Comparison of ENCODE assay signal across 22 cellular contexts in the genomic region with DNA sequence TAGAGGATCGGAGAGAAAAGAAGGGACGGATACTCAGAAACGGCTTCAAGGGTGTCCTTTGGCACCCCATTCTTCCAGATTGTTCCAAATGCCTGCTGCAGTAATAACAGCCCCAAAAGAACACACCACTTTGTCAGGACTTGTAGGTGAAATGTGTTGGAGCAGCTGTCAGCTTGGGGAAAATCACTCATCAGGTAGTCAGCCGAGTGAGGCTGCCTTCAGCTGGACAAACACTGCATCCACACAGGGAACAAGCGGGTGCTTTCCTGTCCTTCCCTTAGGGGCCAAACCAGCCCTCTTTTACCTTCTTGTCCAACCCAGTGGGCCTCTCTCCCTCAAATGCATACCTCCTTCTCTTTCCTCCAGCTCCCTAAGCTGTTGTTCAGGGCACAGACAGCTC. TPM values are rescaled to one million over a fixed set of nuclear protein-coding genes. Genes with fewer than 3 reads are reported as not detected.
DNase-seq lines count a peak whose midpoint lies in the region; ATAC-seq and TF ChIP-seq lines count a peak whose summit lies in the region.
"Had no signal": no experiment of that assay in that cellular context is flagged by ENCODE, and none has a peak within 500 bp of the region (broad histone marks: within the 10 kb centered on the region; RNA-seq: fewer than 3 reads in every experiment).

No MANE protein-coding gene starts in this region.

- H3K27ac Mint-ChIP-seq in naive thymus-derived CD8-positive, alpha-beta T cell, result peak overlapping the region in 1 of 10 donors; percentile 40
- H3K27ac Mint-ChIP-seq: activated naive CD8-positive, alpha-beta T cell treated with anti-CD3 and anti-CD28 coated beads, Interleukin-2, amount 50 U/mL, for 24 hours; activated T-helper 17 cell treated with anti-CD3 and anti-CD28 coated beads, Interleukin-2, amount 50 U/mL, for 72 hours; immature natural killer cell; natural killer cell treated with Interleukin-12 subunit alpha and Interleukin-12 subunit beta and Interleukin-15 and Interleukin-18, amount 100 ng/mL, for 72 hours had no signal

- H3K36me3 ChIP-seq in right atrium auricular region, result no peaks in the 10 kb centered on the region
- H3K36me3 ChIP-seq: cardiac muscle cell, SJCRH30 had no signal

- H3K27me3 Mint-ChIP-seq in naive thymus-derived CD8-positive, alpha-beta T cell, result peaks cover 4 to 17% (median 11%) of the 10 kb centered on the region in 5 donors

- intact Hi-C loops in Right ventricle myocardium superior (cut with DNase I) (no loop called here), right cardiac atrium (cut with DNase I) (no loop called here)

- POLR2A ChIA-PET in naive thymus-derived CD8-positive, alpha-beta T cell (lab: Charles Lee), result no interaction called here

- no peak for DNase-seq in Right ventricle myocardium superior
- no peak for DNase-seq in right atrium auricular region (ENCODE audit: low spot score)
- DNase-seq in right cardiac atrium, result no peak
- DNase-seq in naive thymus-derived CD8-positive, alpha-beta T cell, result no peak
- no peak for DNase-seq in pons (ENCODE audit: low spot score)
- DNase-seq: ACHN; activated naive CD8-positive, alpha-beta T cell treated with anti-CD3 and anti-CD28 coated beads, Interleukin-2, amount 50 U/mL, for 24 hours; DMS79 treated with DMSO at 0.1 percent for 48 hours; effector CD4-positive, alpha-beta T cell; head of caudate nucleus; NCI-H187; SJCRH30; stimulated activated CD4-positive, alpha-beta T cell treated with anti-CD3 and anti-CD28 coated beads, Interleukin-15, amount 100 ng/mL, for 24 hours; stimulated activated naive CD4-positive, alpha-beta T cell treated with Interleukin-2 at 50 U/mL for 16 hours; T-helper 2 cell had no signal

- 68% methylated on average over 5 of the region's 5 CpGs for WGBS in right cardiac atrium

- H3K27me3 ChIP-seq in right atrium auricular region (no peaks in the 10 kb centered on the region), right cardiac atrium (ENCODE audit: control insufficient read depth, insufficient read depth) (no peaks in the 10 kb centered on the region)
- H3K27me3 ChIP-seq: cardiac muscle cell, SJCRH30 had no signal

- H3K4me1 Mint-ChIP-seq in naive thymus-derived CD8-positive, alpha-beta T cell, result peaks cover 0 to 63% (median 2%) of the 10 kb centered on the region in 4 donors
- H3K4me1 Mint-ChIP-seq: activated T-helper 17 cell treated with anti-CD3 and anti-CD28 coated beads, Interleukin-2, amount 50 U/mL, for 72 hours had no signal

- no peaks in the 10 kb centered on the region for H3K9me3 Mint-ChIP-seq in naive thymus-derived CD8-positive, alpha-beta T cell
- H3K9me3 Mint-ChIP-seq: activated naive CD8-positive, alpha-beta T cell treated with anti-CD3 and anti-CD28 coated beads, Interleukin-2, amount 50 U/mL, for 24 hours; activated T-helper 17 cell treated with anti-CD3 and anti-CD28 coated beads, Interleukin-2, amount 50 U/mL, for 72 hours; immature natural killer cell; natural killer cell treated with Interleukin-12 subunit alpha and Interleukin-12 subunit beta and Interleukin-15 and Interleukin-18, amount 100 ng/mL, for 72 hours had no signal

- H3K4me3 Mint-ChIP-seq in naive thymus-derived CD8-positive, alpha-beta T cell, result no peak overlapping the region
- H3K4me3 Mint-ChIP-seq: activated naive CD8-positive, alpha-beta T cell treated with anti-CD3 and anti-CD28 coated beads, Interleukin-2, amount 50 U/mL, for 24 hours; activated T-helper 17 cell treated with anti-CD3 and anti-CD28 coated beads, Interleukin-2, amount 50 U/mL, for 72 hours; natural killer cell treated with Interleukin-12 subunit alpha and Interleukin-12 subunit beta and Interleukin-15 and Interleukin-18, amount 100 ng/mL, for 72 hours had no signal

- H3K36me3 Mint-ChIP-seq in naive thymus-derived CD8-positive, alpha-beta T cell, result no peaks in the 10 kb centered on the region
- H3K36me3 Mint-ChIP-seq: immature natural killer cell; natural killer cell treated with Interleukin-12 subunit alpha and Interleukin-12 subunit beta and Interleukin-15 and Interleukin-18, amount 100 ng/mL, for 72 hours had no signal

- H3K27ac ChIP-seq in right atrium auricular region (no peak overlapping the region), angular gyrus (ENCODE audit: low read depth, low read length) (peak overlapping the region; percentile 17), right cardiac atrium (ENCODE audit: low read length) (peak overlapping the region; percentile 2)
- H3K27ac ChIP-seq: cardiac muscle cell, SJCRH30 had no signal

- ATAC-seq in Right ventricle myocardium superior (ENCODE audit: poor library complexity), result peak; percentile 75
- ATAC-seq in right cardiac atrium, result peak; percentile 24 to 52
- ATAC-seq in naive thymus-derived CD8-positive, alpha-beta T cell, result no peak
- no peak for ATAC-seq in HG02571 (IDR thresholded peaks at IDR 0.05; ENCODE audit: unreplicated experiment)
- no peak for ATAC-seq in GM21360 (IDR thresholded peaks at IDR 0.05; ENCODE audit: unreplicated experiment)
- ATAC-seq: activated T-helper 17 cell treated with anti-CD3 and anti-CD28 coated beads, Interleukin-2, amount 50 U/mL, for 72 hours; natural killer cell treated with Interleukin-12 subunit alpha and Interleukin-12 subunit beta and Interleukin-15 and Interleukin-18, amount 100 ng/mL, for 72 hours had no signal

- H3K9me3 ChIP-seq in right atrium auricular region (no peaks in the 10 kb centered on the region), right cardiac atrium (ENCODE audit: control insufficient read depth, low read length) (no peaks in the 10 kb centered on the region)
- H3K9me3 ChIP-seq: SJCRH30 had no signal

- H3K4me1 ChIP-seq in right atrium auricular region (peaks cover 0 to 20% of the 10 kb centered on the region in 2 donors), right cardiac atrium (ENCODE audit: control insufficient read depth, insufficient read depth, low read length) (peaks cover 6% of the 10 kb centered on the region)
- H3K4me1 ChIP-seq: SJCRH30 had no signal

- no peak overlapping the region for H3K4me3 ChIP-seq in right atrium auricular region
- no peak overlapping the region for H3K4me3 ChIP-seq in right cardiac atrium (ENCODE audit: low read length)
- H3K4me3 ChIP-seq: cardiac muscle cell, SJCRH30 had no signal

- TF ChIP-seq CTCF in right atrium auricular region (IDR thresholded peaks at IDR 0.05), result no peak

RNA-seq across cellular contexts. Expression of gene BCL11A, which starts 48.2 kb away (rescaled TPM):
- total RNA-seq in Right ventricle myocardium superior (31.6 TPM), right atrium auricular region (1 to 10 TPM; 2.2 to 3.3 TPM), right cardiac atrium (10 to 100 TPM in 1 of 4 donors, 1 to 10 TPM in 3; 8.3 to 11.2 (median 8.9) TPM)
- 3.7 TPM for polyA plus RNA-seq in right cardiac atrium
- total RNA-seq in naive thymus-derived CD8-positive, alpha-beta T cell, result 10 to 100 TPM; 10.1 to 11.6 TPM
- 1 to 10 TPM in 2 of 3 donors, under 1 TPM in 1; 0.64 to 1.4 (median 1.3) TPM for polyA plus RNA-seq in naive thymus-derived CD8-positive, alpha-beta T cell

Comparison
In these comparisons a context has a peak if more than half of its experiments do, and no peak if none do; other contexts are left out.
1. H3K27ac ChIP-seq: peak in angular gyrus (single experiment) and right cardiac atrium (single experiment); none in right atrium auricular region (0 of 2).
2. ATAC-seq: peak in Right ventricle myocardium superior (single experiment) and right cardiac atrium (2 of 2); none in naive thymus-derived CD8-positive, alpha-beta T cell (0 of 2), HG02571 (single experiment) and GM21360 (single experiment).